8 cellular contexts compared by ENCODE assay signal in genomic region chr17:62423647-62424461, GRCh38. TPM values are rescaled to one million over a fixed set of nuclear protein-coding genes. Genes with fewer than 3 reads are reported as not detected.
DNase-seq lines count a peak whose midpoint lies in the region; ATAC-seq and TF ChIP-seq lines count a peak whose summit lies in the region.
"Not testable (repeated sequence)": the region's sequence is repeated elsewhere in the genome, so short reads cannot be mapped to it uniquely, and the experiment has no call there.

Gene METTL2A, plus strand, starts transcription at chr17:62423897. Its CDS starts 6 bp downstream, at chr17:62423903.

- intact Hi-C loops in lower lobe of right lung (cut with DNase I): not testable (repeated sequence)

- peaks cover 14% of the 10 kb centered on the region for H3K4me1 ChIP-seq in lower lobe of right lung

- peak; percentile 85 for ATAC-seq in GM19455 (IDR thresholded peaks at IDR 0.05; ENCODE audit: unreplicated experiment)
- peak; percentile 96 to 98 for ATAC-seq in lower lobe of right lung

- peak within 1 kb of the TSS; percentile 72 for H3K27ac ChIP-seq in lower lobe of right lung

- peaks cover 22% of the 10 kb centered on the region for H3K36me3 ChIP-seq in lower lobe of right lung

- H3K27me3 ChIP-seq in lower lobe of right lung (ENCODE audit: low read depth): not testable (repeated sequence)

- TF ChIP-seq CTCF in lower lobe of right lung (IDR thresholded peaks at IDR 0.05): peak; percentile 38

- peak; percentile 82 for DNase-seq in CMK (ENCODE audit: low read depth)
- DNase-seq in HK-2 (ENCODE audit: unreplicated experiment): peak; percentile 90
- DNase-seq in NCI-H82 (lab: John Stamatoyannopoulos, UW): peak; percentile 98
- DNase-seq in activated CD4-positive, alpha-beta T cell treated with anti-CD3 and anti-CD28 coated beads, Interleukin-2, amount 50 U/mL, for 48 hours: peak; percentile 90 to 92
- DNase-seq in ecto neural progenitor cell (ENCODE audit: low spot score): peak; percentile 95
- DNase-seq in lower lobe of right lung: peak; percentile 90
- DNase-seq in stimulated activated CD4-positive, alpha-beta T cell treated with anti-CD3 and anti-CD28 coated beads, TNF-alpha, amount 100 ng/mL, for 1 hour (ENCODE audit: low read depth in 3 of 3, low spot score in 1 of 3): peak; percentile 55 to 66 (median 61)

- peak within 1 kb of the TSS; percentile 75 for H3K4me3 ChIP-seq in lower lobe of right lung

- not testable (repeated sequence) for H3K9me3 ChIP-seq in lower lobe of right lung

RNA-seq across cellular contexts. Expression of gene METTL2A, which starts in this region (rescaled TPM):
- 17.9 TPM for total RNA-seq in lower lobe of right lung

Comparison
In these comparisons a context has a peak if more than half of its experiments do, and no peak if none do; other contexts are left out.
1. Peak in every context shown above with its lines: DNase-seq, ATAC-seq, H3K4me3 ChIP-seq and H3K27ac ChIP-seq.